12 cellular contexts compared by ENCODE assay signal in genomic region chr6:163459536-163459935, GRCh38. TPM values are rescaled to one million over a fixed set of nuclear protein-coding genes. Genes with fewer than 3 reads are reported as not detected.
DNase-seq lines count a peak whose midpoint lies in the region; ATAC-seq lines count a peak whose summit lies in the region.
"Had no signal": no experiment of that assay in that cellular context is flagged by ENCODE, and none has a peak within 500 bp of the region (broad histone marks: within the 10 kb centered on the region; RNA-seq: fewer than 3 reads in every experiment).

No MANE protein-coding gene starts in this region.

- no peak for DNase-seq in activated CD4-positive, alpha-beta T cell treated with anti-CD3 and anti-CD28 coated beads, Interleukin-2, amount 10 ng/mL, durations not matched to agents 7 days and 5 days
- no peak for DNase-seq in activated CD4-positive, alpha-beta T cell treated with anti-CD3 and anti-CD28 coated beads for 48 hours
- DNase-seq in SJSA1 (ENCODE audit: low read depth in 1 of 2, low spot score in 2 of 2) (peak in 1 of 2 experiments; percentile 40), renal cortical epithelial cell (ENCODE audit: low read depth) (peak; percentile 68), SK-N-DZ (ENCODE audit: low spot score) (no peak), HT-29 (ENCODE audit: low spot score) (no peak), MG63 (no peak)
- DNase-seq in effector memory CD8-positive, alpha-beta T cell = no peak
- DNase-seq: activated CD8-positive, alpha-beta memory T cell treated with anti-CD3 and anti-CD28 coated beads, Interleukin-2, amount 50 U/mL, for 4 hours; NCI-H510A had no signal

- CTCF ChIA-PET in activated CD4-positive, alpha-beta T cell treated with anti-CD3 and anti-CD28 coated beads, Interleukin-2, amount 10 ng/mL, durations not matched to agents 7 days and 5 days (lab: Charles Lee) = interaction anchor here (1.2 kb wide), 1 partner anchor 65 kb away, joined by 3 read pairs; no protein-coding TSS in a partner anchor

- H3K4me3 ChIP-seq in SJSA1 (no peak overlapping the region), MG63 (no peak overlapping the region)
- H3K4me3 ChIP-seq: HAP-1 had no signal

- POLR2A ChIA-PET in activated CD4-positive, alpha-beta T cell treated with anti-CD3 and anti-CD28 coated beads, Interleukin-2, amount 10 ng/mL, durations not matched to agents 7 days and 5 days (lab: Charles Lee) = no interaction called here

- ATAC-seq in effector memory CD8-positive, alpha-beta T cell (replicated peaks) = no peak

- H3K36me3 ChIP-seq in SJSA1 (peaks cover 38% of the 10 kb centered on the region), MG63 (peaks cover 56% of the 10 kb centered on the region)
- H3K36me3 ChIP-seq: HAP-1 had no signal

- peak overlapping the region; percentile 81 for H3K4me3 Mint-ChIP-seq in activated CD4-positive, alpha-beta T cell treated with anti-CD3 and anti-CD28 coated beads, Interleukin-2, amount 10 ng/mL, durations not matched to agents 7 days and 5 days
- peak overlapping the region; percentile 73 to 86 for H3K4me3 Mint-ChIP-seq in effector memory CD8-positive, alpha-beta T cell

- H3K27ac Mint-ChIP-seq in activated CD4-positive, alpha-beta T cell treated with anti-CD3 and anti-CD28 coated beads, Interleukin-2, amount 10 ng/mL, durations not matched to agents 7 days and 5 days = peak overlapping the region; percentile 98
- H3K27ac Mint-ChIP-seq in effector memory CD8-positive, alpha-beta T cell = peak overlapping the region; percentile 89 to 98

- H3K36me3 Mint-ChIP-seq in activated CD4-positive, alpha-beta T cell treated with anti-CD3 and anti-CD28 coated beads, Interleukin-2, amount 10 ng/mL, durations not matched to agents 7 days and 5 days (ENCODE audit: low read depth) = peaks cover 46% of the 10 kb centered on the region
- H3K36me3 Mint-ChIP-seq in effector memory CD8-positive, alpha-beta T cell (ENCODE audit: insufficient read depth) = peaks cover 18% of the 10 kb centered on the region

- peak overlapping the region; percentile 79 for H3K27ac ChIP-seq in SJSA1

- H3K27me3 Mint-ChIP-seq in activated CD4-positive, alpha-beta T cell treated with anti-CD3 and anti-CD28 coated beads, Interleukin-2, amount 10 ng/mL, durations not matched to agents 7 days and 5 days = no peaks in the 10 kb centered on the region
- H3K27me3 Mint-ChIP-seq in effector memory CD8-positive, alpha-beta T cell = no peaks in the 10 kb centered on the region
- H3K27me3 Mint-ChIP-seq: dendritic cell treated with granulocyte-macrophage colony-stimulating factor and Interleukin-4, amounts not matched to agents 40 ng/mL and 50 ng/mL, for 4 days had no signal

- no peaks in the 10 kb centered on the region for H3K9me3 Mint-ChIP-seq in activated CD4-positive, alpha-beta T cell treated with anti-CD3 and anti-CD28 coated beads, Interleukin-2, amount 10 ng/mL, durations not matched to agents 7 days and 5 days
- no peaks in the 10 kb centered on the region for H3K9me3 Mint-ChIP-seq in effector memory CD8-positive, alpha-beta T cell
- H3K9me3 Mint-ChIP-seq: dendritic cell treated with granulocyte-macrophage colony-stimulating factor and Interleukin-4, amounts not matched to agents 40 ng/mL and 50 ng/mL, for 4 days had no signal

- H3K4me1 Mint-ChIP-seq in activated CD4-positive, alpha-beta T cell treated with anti-CD3 and anti-CD28 coated beads, Interleukin-2, amount 10 ng/mL, durations not matched to agents 7 days and 5 days = peaks cover 53% of the 10 kb centered on the region
- H3K4me1 Mint-ChIP-seq in effector memory CD8-positive, alpha-beta T cell (ENCODE audit: low read depth in 2 of 2) = peaks cover 37 to 43% of the 10 kb centered on the region in 2 donors

- H3K9me3 ChIP-seq in SJSA1 (replicated peaks) = no peaks in the 10 kb centered on the region
- no peaks in the 10 kb centered on the region for H3K9me3 ChIP-seq in MG63
- H3K9me3 ChIP-seq: HAP-1 had no signal

- H3K27me3 ChIP-seq in SJSA1 (replicated peaks) (no peaks in the 10 kb centered on the region), MG63 (no peaks in the 10 kb centered on the region)

- H3K4me1 ChIP-seq in SJSA1 (replicated peaks) = peaks cover 30% of the 10 kb centered on the region

RNA-seq across cellular contexts. Expression of gene QKI, which starts 45.0 kb away (rescaled TPM):
- total RNA-seq in activated CD4-positive, alpha-beta T cell treated with anti-CD3 and anti-CD28 coated beads, Interleukin-2, amount 10 ng/mL, durations not matched to agents 7 days and 5 days = 10 to 100 TPM; 61.7 to 74.7 TPM
- total RNA-seq in SJSA1 (2014; rRNA removed; shearing (Covaris generic)) = 176 and 194 TPM in 2 replicates
- 92.6 and 218 TPM in 2 replicates for total RNA-seq in renal cortical epithelial cell
- polyA plus RNA-seq in SK-N-DZ (2014; cell fraction: cytosol; rRNA removed) = 42.2 and 62.3 TPM in 2 replicates
- 20.7 and 39.8 TPM in 2 replicates for polyA plus RNA-seq in SK-N-DZ (2014; cell fraction: nucleus; rRNA removed)
- not detected in 2 replicates for total RNA-seq in HT-29 (2014; rRNA removed; shearing (Covaris generic))
- 125 and 191 TPM in 2 replicates for total RNA-seq in MG63 (2014; rRNA removed; shearing (Covaris generic); ENCODE audit: low replicate concordance)

Comparison
In these comparisons a context has a peak if more than half of its experiments do, and no peak if none do; other contexts are left out.
1. RNA of gene QKI, which starts 45.0 kb away (total RNA-seq): 92.6 to 218 TPM in renal cortical epithelial cell, 176 to 194 TPM in SJSA1, 125 to 191 TPM in MG63 and 61.7 to 74.7 TPM in activated CD4-positive, alpha-beta T cell treated with anti-CD3 and anti-CD28 coated beads, Interleukin-2, amount 10 ng/mL, durations not matched to agents 7 days and 5 days; not detected in HT-29; every median in the first group is over 10 times any median in the second.